21 cellular contexts compared by ENCODE assay signal in the genomic region with DNA sequence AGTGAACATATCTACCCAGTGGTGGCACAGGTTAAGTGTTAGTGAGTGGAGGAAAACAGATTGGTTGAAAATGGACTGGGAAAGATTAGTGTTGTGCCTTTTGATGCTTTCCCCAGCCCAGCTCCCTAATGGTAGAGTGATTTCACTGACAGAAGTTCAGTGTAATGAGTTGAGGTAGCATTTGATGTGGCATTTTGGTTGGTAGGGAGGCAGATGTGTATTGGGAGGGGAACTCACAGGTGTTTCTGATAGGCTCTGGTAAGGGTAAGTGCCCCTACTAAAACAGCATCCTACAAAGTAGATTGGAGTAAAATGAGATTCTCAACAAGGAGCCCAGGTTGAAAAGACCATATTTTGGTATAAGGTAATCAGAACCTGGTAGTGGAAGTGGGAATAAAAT. TPM values are rescaled to one million over a fixed set of nuclear protein-coding genes. Genes with fewer than 3 reads are reported as not detected.
DNase-seq lines count a peak whose midpoint lies in the region; ATAC-seq and TF ChIP-seq lines count a peak whose summit lies in the region.
"Had no signal": no experiment of that assay in that cellular context is flagged by ENCODE, and none has a peak within 500 bp of the region (broad histone marks: within the 10 kb centered on the region; RNA-seq: fewer than 3 reads in every experiment).

No MANE protein-coding gene starts in this region.

- no peaks in the 10 kb centered on the region for H3K27me3 Mint-ChIP-seq in T-helper 2 cell treated with Interferon-gamma antibody and Interleukin-4, amounts not matched to agents 5 μg/mL and 100 μg/mL, for 36 hours (ENCODE audit: low read depth)
- no peaks in the 10 kb centered on the region for H3K27me3 Mint-ChIP-seq in GM23338 (ENCODE audit: insufficient read depth, low read depth, poor library complexity)
- H3K27me3 Mint-ChIP-seq in activated T-helper 2 cell treated with anti-CD3 and anti-CD28 coated beads, Interferon-gamma antibody, Interleukin-2, Interleukin-4, amounts not matched to agents 10 μg/mL and 5 μg/mL and 100 μg/mL, durations not matched to agents 14 hours and 24 hours and 36 hours (ENCODE audit: low read depth), result no peaks in the 10 kb centered on the region
- no peaks in the 10 kb centered on the region for H3K27me3 Mint-ChIP-seq in natural killer cell treated with Interleukin-12 subunit alpha and Interleukin-12 subunit beta and Interleukin-15 and Interleukin-18, amount 100 ng/mL, for 72 hours

- no peak overlapping the region for H3K27ac ChIP-seq in GM23338 (ENCODE audit: low read depth)
- H3K27ac ChIP-seq: parathyroid adenoma, SK-N-MC, tibial artery had no signal

- no peak for DNase-seq in T-helper 2 cell treated with Interferon-gamma antibody and Interleukin-4, amounts not matched to agents 5 μg/mL and 100 μg/mL, for 36 hours (ENCODE audit: low spot score)
- no peak for DNase-seq in T-helper 2 cell
- DNase-seq in GM23338 (ENCODE audit: low spot score), result no peak
- DNase-seq in activated T-helper 2 cell treated with anti-CD3 and anti-CD28 coated beads, Interferon-gamma antibody, Interleukin-2, Interleukin-4, amounts not matched to agents 10 μg/mL and 5 μg/mL and 100 μg/mL, durations not matched to agents 14 hours and 24 hours and 36 hours (ENCODE audit: low spot score), result no peak
- DNase-seq in natural killer cell treated with Interleukin-12 subunit alpha and Interleukin-12 subunit beta and Interleukin-15 and Interleukin-18, amount 100 ng/mL, for 72 hours (ENCODE audit: low spot score), result no peak
- no peak for DNase-seq in DMS53 (lab: John Stamatoyannopoulos, UW)
- no peak for DNase-seq in posterior cingulate gyrus
- DNase-seq: 8988T; adrenal gland; C1 segment of cervical spinal cord; central memory CD4-positive, alpha-beta T cell; endodermal cell; left cardiac atrium; mucosa of descending colon; NCI-H526; stimulated activated CD4-positive, alpha-beta T cell treated with anti-CD3 and anti-CD28 coated beads, Interleukin-4, amount 100 ng/mL, for 24 hours; tibial artery had no signal

- H3K9me3 Mint-ChIP-seq in T-helper 2 cell treated with Interferon-gamma antibody and Interleukin-4, amounts not matched to agents 5 μg/mL and 100 μg/mL, for 36 hours, result no peaks in the 10 kb centered on the region
- H3K9me3 Mint-ChIP-seq in GM23338, result no peaks in the 10 kb centered on the region; the same call in 2 of the 3 replicates
- H3K9me3 Mint-ChIP-seq in activated T-helper 2 cell treated with anti-CD3 and anti-CD28 coated beads, Interferon-gamma antibody, Interleukin-2, Interleukin-4, amounts not matched to agents 10 μg/mL and 5 μg/mL and 100 μg/mL, durations not matched to agents 14 hours and 24 hours and 36 hours, result no peaks in the 10 kb centered on the region
- no peaks in the 10 kb centered on the region for H3K9me3 Mint-ChIP-seq in natural killer cell treated with Interleukin-12 subunit alpha and Interleukin-12 subunit beta and Interleukin-15 and Interleukin-18, amount 100 ng/mL, for 72 hours
- H3K9me3 Mint-ChIP-seq: endodermal cell had no signal

- no peaks in the 10 kb centered on the region for H3F3A ChIP-seq in GM23338 (replicated peaks; ENCODE audit: low read depth)

- no peaks in the 10 kb centered on the region for H3K27me3 ChIP-seq in GM23338 (ENCODE audit: insufficient read depth)
- H3K27me3 ChIP-seq: adrenal gland, tibial artery had no signal

- intact Hi-C loops in activated T-helper 2 cell treated with anti-CD3 and anti-CD28 coated beads, Interferon-gamma antibody, Interleukin-2, Interleukin-4, amounts not matched to agents 10 μg/mL and 5 μg/mL and 100 μg/mL, durations not matched to agents 14 hours and 24 hours and 36 hours (cut with micrococcal nuclease), result loop anchor here (2.0 to 5.0 kb wide), 2 partner anchors 35 to 226 kb away; no protein-coding TSS in a partner anchor
- intact Hi-C loops in posterior cingulate gyrus (cut with DNase I), result no loop called here

- peaks cover 80% of the 10 kb centered on the region for H3K79me2 ChIP-seq in GM23338 (replicated peaks; ENCODE audit: insufficient read depth)

- peaks cover 6% of the 10 kb centered on the region; the same call in 1 of the 2 replicates for H3K4me1 ChIP-seq in GM23338 (ENCODE audit: insufficient read depth)

- peak overlapping the region; percentile 54 for H3K4me3 Mint-ChIP-seq in T-helper 2 cell treated with Interferon-gamma antibody and Interleukin-4, amounts not matched to agents 5 μg/mL and 100 μg/mL, for 36 hours
- H3K4me3 Mint-ChIP-seq in GM23338, result no peak overlapping the region
- no peak overlapping the region for H3K4me3 Mint-ChIP-seq in activated T-helper 2 cell treated with anti-CD3 and anti-CD28 coated beads, Interferon-gamma antibody, Interleukin-2, Interleukin-4, amounts not matched to agents 10 μg/mL and 5 μg/mL and 100 μg/mL, durations not matched to agents 14 hours and 24 hours and 36 hours (ENCODE audit: low read depth)
- peak overlapping the region; percentile 59 for H3K4me3 Mint-ChIP-seq in natural killer cell treated with Interleukin-12 subunit alpha and Interleukin-12 subunit beta and Interleukin-15 and Interleukin-18, amount 100 ng/mL, for 72 hours
- H3K4me3 Mint-ChIP-seq: endodermal cell had no signal

- peaks cover 11% of the 10 kb centered on the region; the same call in 1 of the 2 replicates for H4K20me1 ChIP-seq in GM23338 (replicated peaks; ENCODE audit: insufficient read depth)

- peaks cover 32% of the 10 kb centered on the region for H3K36me3 Mint-ChIP-seq in T-helper 2 cell treated with Interferon-gamma antibody and Interleukin-4, amounts not matched to agents 5 μg/mL and 100 μg/mL, for 36 hours (ENCODE audit: low read depth)
- H3K36me3 Mint-ChIP-seq in GM23338 (ENCODE audit: low read depth), result peaks cover 27% of the 10 kb centered on the region; the same call in 2 of the 3 replicates
- H3K36me3 Mint-ChIP-seq in activated T-helper 2 cell treated with anti-CD3 and anti-CD28 coated beads, Interferon-gamma antibody, Interleukin-2, Interleukin-4, amounts not matched to agents 10 μg/mL and 5 μg/mL and 100 μg/mL, durations not matched to agents 14 hours and 24 hours and 36 hours (ENCODE audit: low read depth), result peaks cover 46% of the 10 kb centered on the region
- H3K36me3 Mint-ChIP-seq in natural killer cell treated with Interleukin-12 subunit alpha and Interleukin-12 subunit beta and Interleukin-15 and Interleukin-18, amount 100 ng/mL, for 72 hours, result peaks cover 32% of the 10 kb centered on the region

- H3K27ac Mint-ChIP-seq in T-helper 2 cell treated with Interferon-gamma antibody and Interleukin-4, amounts not matched to agents 5 μg/mL and 100 μg/mL, for 36 hours, result peak overlapping the region; percentile 61
- peak overlapping the region; percentile 37 for H3K27ac Mint-ChIP-seq in GM23338
- peak overlapping the region; percentile 40 for H3K27ac Mint-ChIP-seq in activated T-helper 2 cell treated with anti-CD3 and anti-CD28 coated beads, Interferon-gamma antibody, Interleukin-2, Interleukin-4, amounts not matched to agents 10 μg/mL and 5 μg/mL and 100 μg/mL, durations not matched to agents 14 hours and 24 hours and 36 hours
- peak overlapping the region; percentile 77 to 94 for H3K27ac Mint-ChIP-seq in natural killer cell treated with Interleukin-12 subunit alpha and Interleukin-12 subunit beta and Interleukin-15 and Interleukin-18, amount 100 ng/mL, for 72 hours
- H3K27ac Mint-ChIP-seq: endodermal cell had no signal

- no peak overlapping the region for H2AFZ ChIP-seq in GM23338
- H2AFZ ChIP-seq: parathyroid adenoma had no signal

- TF ChIP-seq CTCF in GM23338 (conservative IDR thresholded peaks at IDR 0.05; ENCODE audit: low read depth in 2 of 2), result no peak

- peaks cover 51% of the 10 kb centered on the region for H3K4me1 Mint-ChIP-seq in T-helper 2 cell treated with Interferon-gamma antibody and Interleukin-4, amounts not matched to agents 5 μg/mL and 100 μg/mL, for 36 hours (ENCODE audit: low read depth)
- peaks cover 20% of the 10 kb centered on the region for H3K4me1 Mint-ChIP-seq in GM23338
- H3K4me1 Mint-ChIP-seq in activated T-helper 2 cell treated with anti-CD3 and anti-CD28 coated beads, Interferon-gamma antibody, Interleukin-2, Interleukin-4, amounts not matched to agents 10 μg/mL and 5 μg/mL and 100 μg/mL, durations not matched to agents 14 hours and 24 hours and 36 hours (ENCODE audit: low read depth), result peaks cover 52% of the 10 kb centered on the region
- peaks cover 54 to 64% of the 10 kb centered on the region in 2 donors for H3K4me1 Mint-ChIP-seq in natural killer cell treated with Interleukin-12 subunit alpha and Interleukin-12 subunit beta and Interleukin-15 and Interleukin-18, amount 100 ng/mL, for 72 hours (ENCODE audit: low read depth in 2 of 2)

- H3K4me2 ChIP-seq in GM23338, result no peak overlapping the region

- no peaks in the 10 kb centered on the region for H3K9me2 ChIP-seq in GM23338 (ENCODE audit: insufficient read depth)

- no peak overlapping the region for H3K4me3 ChIP-seq in GM23338
- H3K4me3 ChIP-seq: adrenal gland, mucosa of descending colon, SK-N-MC, tibial artery had no signal

- peaks cover 4% of the 10 kb centered on the region; the same call in 1 of the 2 replicates for H3K36me3 ChIP-seq in GM23338 (ENCODE audit: insufficient read depth)

- ATAC-seq in GM23338 (no peak), GM18909 (IDR thresholded peaks at IDR 0.05; ENCODE audit: poor library complexity, unreplicated experiment) (no peak)
- no peak for ATAC-seq in natural killer cell treated with Interleukin-12 subunit alpha and Interleukin-12 subunit beta and Interleukin-15 and Interleukin-18, amount 100 ng/mL, for 72 hours
- ATAC-seq: HepG2, left cardiac atrium, mucosa of descending colon had no signal

TF ChIP-seq in GM23338, 12 proteins besides CTCF, POLR2A, EP300 and RAD21:
- TF ChIP-seq EZH2phosphoT487 (IDR thresholded peaks at IDR 0.05; ENCODE audit: unreplicated experiment) (no peak), JUNB (IDR thresholded peaks at IDR 0.05; ENCODE audit: unreplicated experiment) (no peak), ZNF114 (CRISPR knock-in tag; IDR thresholded peaks at IDR 0.05) (no peak), CREB1 (CRISPR knock-in tag; IDR thresholded peaks at IDR 0.05; ENCODE audit: low read depth) (no peak)

RNA-seq across cellular contexts. Expression of a gene that starts 4.2 kb away (rescaled TPM):
- total RNA-seq in GM23338 (2014; rRNA removed; shearing (Covaris generic)), result 26.3 and 29.9 TPM in 2 replicates
- polyA plus RNA-seq in GM23338 (2016; fragmentation: Nextera tagmentation; extraction: Ambion mirVana), result 15.8 and 21.7 TPM in 2 replicates
- 34.1 and 35.3 TPM in 2 replicates for total RNA-seq in activated T-helper 2 cell treated with anti-CD3 and anti-CD28 coated beads, Interferon-gamma antibody, Interleukin-2, Interleukin-4, amounts not matched to agents 10 μg/mL and 5 μg/mL and 100 μg/mL, durations not matched to agents 14 hours and 24 hours and 36 hours
- 10 to 100 TPM; 41.9 to 42.1 TPM for total RNA-seq in natural killer cell treated with Interleukin-12 subunit alpha and Interleukin-12 subunit beta and Interleukin-15 and Interleukin-18, amount 100 ng/mL, for 72 hours

RNA-seq across cellular contexts. Expression of a gene that starts 51.9 kb away (rescaled TPM):
- 139 and 145 TPM in 2 replicates for total RNA-seq in GM23338 (2014; rRNA removed; shearing (Covaris generic))
- polyA plus RNA-seq in GM23338 (2016; fragmentation: Nextera tagmentation; extraction: Ambion mirVana), result 53.6 and 58.7 TPM in 2 replicates
- 119 and 120 TPM in 2 replicates for total RNA-seq in activated T-helper 2 cell treated with anti-CD3 and anti-CD28 coated beads, Interferon-gamma antibody, Interleukin-2, Interleukin-4, amounts not matched to agents 10 μg/mL and 5 μg/mL and 100 μg/mL, durations not matched to agents 14 hours and 24 hours and 36 hours
- total RNA-seq in natural killer cell treated with Interleukin-12 subunit alpha and Interleukin-12 subunit beta and Interleukin-15 and Interleukin-18, amount 100 ng/mL, for 72 hours, result 100 to 1,000 TPM in 1 of 2 donors, 10 to 100 TPM in 1; 76.4 to 117 TPM

Comparison
In these comparisons a context has a peak if more than half of its experiments do, and no peak if none do; other contexts are left out.
1. H3K4me3 Mint-ChIP-seq: peak in T-helper 2 cell treated with Interferon-gamma antibody and Interleukin-4, amounts not matched to agents 5 μg/mL and 100 μg/mL, for 36 hours (single experiment) and natural killer cell treated with Interleukin-12 subunit alpha and Interleukin-12 subunit beta and Interleukin-15 and Interleukin-18, amount 100 ng/mL, for 72 hours (single experiment); none in GM23338 (single experiment) and activated T-helper 2 cell treated with anti-CD3 and anti-CD28 coated beads, Interferon-gamma antibody, Interleukin-2, Interleukin-4, amounts not matched to agents 10 μg/mL and 5 μg/mL and 100 μg/mL, durations not matched to agents 14 hours and 24 hours and 36 hours (single experiment).
2. Peak in every context shown above with its lines, with median percentiles within 50 percentile points of each other: H3K27ac Mint-ChIP-seq.